In genomic region chr9:75185585-75186170, GRCh38 we compare ENCODE assay signal across 8 cellular contexts.
DNase-seq lines count a peak whose midpoint lies in the region; ATAC-seq, FAIRE-seq and TF ChIP-seq lines count a peak whose summit lies in the region.

No MANE protein-coding gene starts in this region.

- H3K27ac ChIP-seq in HL-60 (replicated peaks) (no peak overlapping the region; the same call in 1 of the 2 replicates), sigmoid colon (no peak overlapping the region)

- peaks cover 12% of the 10 kb centered on the region for H3K36me3 Mint-ChIP-seq in T-cell

- peak; percentile 45 for DNase-seq in EH (ENCODE audit: low read depth)
- peak in 1 of 2 experiments; percentile 69 for DNase-seq in HL-60 (ENCODE audit: low read depth in 1 of 2, low spot score in 1 of 2)
- DNase-seq in T-cell = peak in 31 of 34 experiments; percentile 11 to 58 (median 27)
- no peak for DNase-seq in astrocyte of the spinal cord (ENCODE audit: low read depth, low spot score)
- peak; percentile 21 for DNase-seq in myocyte (ENCODE audit: low read depth)
- DNase-seq in urothelium cell line (ENCODE audit: low spot score) = peak; percentile 50
- no peak for DNase-seq in sigmoid colon

- no peaks in the 10 kb centered on the region for H3K27me3 Mint-ChIP-seq in T-cell

- CTCF ChIA-PET in T-cell (lab: Charles Lee) = interaction anchor here (0.6 to 1.6 kb wide), 10 partner anchors 11 to 1028 kb away, joined by 3 to 7 read pairs (median 4); partner anchors contain the start of gene CARNMT1 (in 1 of the 2)

- FAIRE-seq in urothelium cell line (lab: Jason Lieb, UNC) = no peak

- no peak for TF ChIP-seq EP300 in sigmoid colon (IDR thresholded peaks at IDR 0.05)

- H3K9me3 Mint-ChIP-seq in T-cell = no peaks in the 10 kb centered on the region

- TF ChIP-seq CTCF in HL-60 (IDR thresholded peaks at IDR 0.05; ENCODE audit: insufficient read depth, low read length) = peak; percentile 10
- peak; percentile 73 for TF ChIP-seq CTCF in astrocyte of the spinal cord (IDR thresholded peaks at IDR 0.05; ENCODE audit: low read depth, low read length)
- peak in 2 of 4 experiments; percentile 16 to 38 for TF ChIP-seq CTCF in sigmoid colon (IDR thresholded peaks at IDR 0.05)

- no peaks in the 10 kb centered on the region for H3K9me3 ChIP-seq in sigmoid colon

- in situ Hi-C loops in astrocyte of the spinal cord (cut with HindIII; ENCODE audit: low sequenced_read_pairs) = no loop called here

- no peaks in the 10 kb centered on the region for H3K27me3 ChIP-seq in HL-60 (ENCODE audit: insufficient read depth, poor library complexity, severe bottlenecking)
- H3K27me3 ChIP-seq in sigmoid colon = no peaks in the 10 kb centered on the region

- WGBS in sigmoid colon, 2 donors = 25 to 44% methylated on average over 4 of the region's 4 CpGs

- H3K27ac Mint-ChIP-seq in T-cell = peak overlapping the region; percentile 5 to 22

- peak; percentile 73 for ATAC-seq in GM19452 (IDR thresholded peaks at IDR 0.05; ENCODE audit: unreplicated experiment)
- ATAC-seq in T-cell (replicated peaks in 1 of 4) = peak; percentile 61 to 80 (median 72)

- H3K4me3 ChIP-seq in HL-60 (replicated peaks; ENCODE audit: insufficient read depth, low read length) (no peak overlapping the region), astrocyte of the spinal cord (ENCODE audit: low read depth, low read length) (no peak overlapping the region), sigmoid colon (no peak overlapping the region)

- intact Hi-C loops in sigmoid colon (cut with DNase I) = no loop called here

- peaks cover 13 to 26% (median 14%) of the 10 kb centered on the region in 3 donors for H3K4me1 Mint-ChIP-seq in T-cell

- H3K4me1 ChIP-seq in sigmoid colon = no peaks in the 10 kb centered on the region

- no peaks in the 10 kb centered on the region for H3K36me3 ChIP-seq in sigmoid colon

- POLR2A ChIA-PET in T-cell (lab: Charles Lee) = no interaction called here

- no peak for TF ChIP-seq POLR2A in sigmoid colon (IDR thresholded peaks at IDR 0.05)

- H3K4me3 Mint-ChIP-seq in T-cell = no peak overlapping the region

Comparison
In these comparisons a context has a peak if more than half of its experiments do, and no peak if none do; other contexts are left out.
1. DNase-seq: peak in EH (single experiment), T-cell (31 of 34), myocyte (single experiment) and urothelium cell line (single experiment); none in astrocyte of the spinal cord (single experiment) and sigmoid colon (single experiment).